In genomic region chr2:69594341-69594740, GRCh38 we compare ENCODE assay signal across 19 cellular contexts. TPM values are rescaled to one million over a fixed set of nuclear protein-coding genes. Genes with fewer than 3 reads are reported as not detected.
DNase-seq lines count a peak whose midpoint lies in the region; ATAC-seq, FAIRE-seq and TF ChIP-seq lines count a peak whose summit lies in the region.
"Had no signal": no experiment of that assay in that cellular context is flagged by ENCODE, and none has a peak within 500 bp of the region (broad histone marks: within the 10 kb centered on the region; RNA-seq: fewer than 3 reads in every experiment).

No MANE protein-coding gene starts in this region.

- H3K4me1 Mint-ChIP-seq in CD4-positive, alpha-beta memory T cell: peaks cover 59 to 88% (median 78%) of the 10 kb centered on the region in 4 donors
- H3K4me1 Mint-ChIP-seq in activated T-helper 1 cell treated with anti-CD3 and anti-CD28 coated beads, Interleukin-12 subunit alpha, Interleukin-12 subunit beta, Interleukin-2, Interleukin-4 antibody, amounts not matched to agents 30 ng/mL and 10 ng/mL and 1 ng/mL, durations not matched to agents 14 hours and 24 hours and 36 hours (ENCODE audit: low read depth): peaks cover 37% of the 10 kb centered on the region
- H3K4me1 Mint-ChIP-seq in effector memory CD8-positive, alpha-beta T cell (ENCODE audit: low read depth in 2 of 2): peaks cover 43 to 55% of the 10 kb centered on the region in 2 donors

- 41 to 59% (median 45%) methylated on average over 3 of the region's 3 CpGs for WGBS in psoas muscle, 3 donors

- H3K4me3 ChIP-seq in CD4-positive, alpha-beta memory T cell (ENCODE audit: low read length in 2 of 2): no peak overlapping the region
- H3K4me3 ChIP-seq in fibroblast of lung (replicated peaks in 1 of 4; ENCODE audit: control extremely low read depth in 1 of 4, insufficient read depth in 1 of 4, low read depth in 3 of 4, low read length in 4 of 4) (no peak overlapping the region), psoas muscle (peak overlapping the region; percentile 14)
- H3K4me3 ChIP-seq: adrenal gland, BLaER1, SJCRH30, smooth muscle cell had no signal

- H3K27me3 ChIP-seq in CD4-positive, alpha-beta memory T cell (ENCODE audit: insufficient read depth, low read length): no peaks in the 10 kb centered on the region
- H3K27me3 ChIP-seq in fibroblast of lung (ENCODE audit: control insufficient read depth, insufficient read depth, low read length) (no peaks in the 10 kb centered on the region), psoas muscle (ENCODE audit: insufficient read depth in 3 of 3, low read length in 2 of 3) (no peaks in the 10 kb centered on the region)
- H3K27me3 ChIP-seq: adrenal gland, BLaER1, SJCRH30 had no signal

- H4K20me1 ChIP-seq in fibroblast of lung (ENCODE audit: control insufficient read depth, extremely low read depth, insufficient read depth, low read length): no peaks in the 10 kb centered on the region
- H4K20me1 ChIP-seq: BLaER1 had no signal

- peaks cover 3 to 33% of the 10 kb centered on the region in 2 donors for H3K36me3 Mint-ChIP-seq in CD4-positive, alpha-beta memory T cell
- H3K36me3 Mint-ChIP-seq in activated T-helper 1 cell treated with anti-CD3 and anti-CD28 coated beads, Interleukin-12 subunit alpha, Interleukin-12 subunit beta, Interleukin-2, Interleukin-4 antibody, amounts not matched to agents 30 ng/mL and 10 ng/mL and 1 ng/mL, durations not matched to agents 14 hours and 24 hours and 36 hours (ENCODE audit: low read depth): peaks cover 6% of the 10 kb centered on the region
- H3K36me3 Mint-ChIP-seq in effector memory CD8-positive, alpha-beta T cell (ENCODE audit: insufficient read depth): peaks cover 19% of the 10 kb centered on the region

- no peak for FAIRE-seq in GM12892 (lab: Jason Lieb, UNC)
- FAIRE-seq: G401.6 had no signal

- no peaks in the 10 kb centered on the region for H3K9me3 Mint-ChIP-seq in CD4-positive, alpha-beta memory T cell
- H3K9me3 Mint-ChIP-seq in activated T-helper 1 cell treated with anti-CD3 and anti-CD28 coated beads, Interleukin-12 subunit alpha, Interleukin-12 subunit beta, Interleukin-2, Interleukin-4 antibody, amounts not matched to agents 30 ng/mL and 10 ng/mL and 1 ng/mL, durations not matched to agents 14 hours and 24 hours and 36 hours: no peaks in the 10 kb centered on the region
- H3K9me3 Mint-ChIP-seq in effector memory CD8-positive, alpha-beta T cell: no peaks in the 10 kb centered on the region
- H3K9me3 Mint-ChIP-seq: activated B cell treated with CpG ODN at 0.5 μM for 24 hours had no signal

- no peaks in the 10 kb centered on the region for H3K27me3 Mint-ChIP-seq in CD4-positive, alpha-beta memory T cell
- no peaks in the 10 kb centered on the region for H3K27me3 Mint-ChIP-seq in activated T-helper 1 cell treated with anti-CD3 and anti-CD28 coated beads, Interleukin-12 subunit alpha, Interleukin-12 subunit beta, Interleukin-2, Interleukin-4 antibody, amounts not matched to agents 30 ng/mL and 10 ng/mL and 1 ng/mL, durations not matched to agents 14 hours and 24 hours and 36 hours (ENCODE audit: insufficient read depth)
- H3K27me3 Mint-ChIP-seq in effector memory CD8-positive, alpha-beta T cell: no peaks in the 10 kb centered on the region

- POLR2A ChIA-PET in CD4-positive, alpha-beta memory T cell (lab: Charles Lee; ENCODE audit: partially characterized antibody): interaction anchor here (1.2 kb wide), 1 partner anchor 51 kb away, joined by 5 read pairs; no protein-coding TSS in a partner anchor

- TF ChIP-seq CTCF in fibroblast of lung (conservative IDR thresholded peaks at IDR 0.05 in 1 of 2, IDR thresholded peaks at IDR 0.05 in 1 of 2; ENCODE audit: low read depth in 1 of 2, low read length in 2 of 2) (no peak), psoas muscle (IDR thresholded peaks at IDR 0.05) (no peak)

- intact Hi-C loops in CD4-positive, alpha-beta memory T cell (cut with micrococcal nuclease): loop anchor here (1.0 kb wide), 1 partner anchor 11 kb away; no protein-coding TSS in a partner anchor
- intact Hi-C loops in psoas muscle (cut with DNase I): no loop called here
- intact Hi-C loops in activated T-helper 1 cell treated with anti-CD3 and anti-CD28 coated beads, Interleukin-12 subunit alpha, Interleukin-12 subunit beta, Interleukin-2, Interleukin-4 antibody, amounts not matched to agents 30 ng/mL and 10 ng/mL and 1 ng/mL, durations not matched to agents 14 hours and 24 hours and 36 hours (cut with micrococcal nuclease): no loop called here

- no peak for DNase-seq in CD4-positive, alpha-beta memory T cell
- peak; percentile 55 for DNase-seq in M059J (ENCODE audit: low read depth)
- DNase-seq in fibroblast of lung (ENCODE audit: low read depth in 2 of 2): peak; percentile 61 to 69
- DNase-seq in psoas muscle: no peak
- DNase-seq in activated T-helper 1 cell treated with anti-CD3 and anti-CD28 coated beads, Interleukin-12 subunit alpha, Interleukin-12 subunit beta, Interleukin-2, Interleukin-4 antibody, amounts not matched to agents 30 ng/mL and 10 ng/mL and 1 ng/mL, durations not matched to agents 14 hours and 24 hours and 36 hours (ENCODE audit: low spot score): no peak
- DNase-seq in GM12892 (ENCODE audit: insufficient read length): no peak
- no peak for DNase-seq in effector memory CD8-positive, alpha-beta T cell
- DNase-seq: activated B cell treated with CpG ODN at 0.5 μM for 24 hours; effector memory CD4-positive, alpha-beta T cell; foreskin melanocyte; NCI-H748 treated with DMSO at 0.1 percent for 48 hours; SJCRH30; T-helper 2 cell had no signal

- ATAC-seq in psoas muscle: peak; percentile 78 to 86 (median 85)
- no peak for ATAC-seq in effector memory CD8-positive, alpha-beta T cell (replicated peaks)

- no peak overlapping the region for H3K9ac ChIP-seq in fibroblast of lung (ENCODE audit: insufficient read depth, low read length)
- H3K9ac ChIP-seq: BLaER1, KMS-11, parathyroid adenoma had no signal

- H3K79me2 ChIP-seq in fibroblast of lung (ENCODE audit: control insufficient read depth, insufficient read depth, low read length): peaks cover 51% of the 10 kb centered on the region

- TF ChIP-seq POLR2A in GM12892 (IDR thresholded peaks at IDR 0.05; ENCODE audit: low read depth, low read length): no peak

- peak overlapping the region in 4 of 7 donors; percentile 6 to 62 (median 30) for H3K27ac Mint-ChIP-seq in CD4-positive, alpha-beta memory T cell
- H3K27ac Mint-ChIP-seq in activated T-helper 1 cell treated with anti-CD3 and anti-CD28 coated beads, Interleukin-12 subunit alpha, Interleukin-12 subunit beta, Interleukin-2, Interleukin-4 antibody, amounts not matched to agents 30 ng/mL and 10 ng/mL and 1 ng/mL, durations not matched to agents 14 hours and 24 hours and 36 hours: no peak overlapping the region
- H3K27ac Mint-ChIP-seq in effector memory CD8-positive, alpha-beta T cell: peak overlapping the region in 1 of 2 donors; percentile 48
- H3K27ac Mint-ChIP-seq: activated B cell treated with CpG ODN at 0.5 μM for 24 hours had no signal

- CTCF ChIA-PET in CD4-positive, alpha-beta memory T cell (lab: Charles Lee; ENCODE audit: partially characterized antibody): interaction anchor here (0.7 to 2.0 kb wide), 5 partner anchors 25 to 120 kb away, joined by 3 to 5 read pairs (median 3); no protein-coding TSS in a partner anchor

- H3K4me3 Mint-ChIP-seq in CD4-positive, alpha-beta memory T cell: peak overlapping the region in 1 of 8 donors; percentile 4
- no peak overlapping the region for H3K4me3 Mint-ChIP-seq in activated T-helper 1 cell treated with anti-CD3 and anti-CD28 coated beads, Interleukin-12 subunit alpha, Interleukin-12 subunit beta, Interleukin-2, Interleukin-4 antibody, amounts not matched to agents 30 ng/mL and 10 ng/mL and 1 ng/mL, durations not matched to agents 14 hours and 24 hours and 36 hours
- H3K4me3 Mint-ChIP-seq in effector memory CD8-positive, alpha-beta T cell: no peak overlapping the region
- H3K4me3 Mint-ChIP-seq: activated B cell treated with CpG ODN at 0.5 μM for 24 hours had no signal

- H3K27ac ChIP-seq in CD4-positive, alpha-beta memory T cell (ENCODE audit: low read depth, low read length): no peak overlapping the region
- H3K27ac ChIP-seq in fibroblast of lung (ENCODE audit: insufficient read depth, low read length): no peak overlapping the region
- peak overlapping the region; percentile 66 for H3K27ac ChIP-seq in psoas muscle
- H3K27ac ChIP-seq: BLaER1, KMS-11, parathyroid adenoma, SJCRH30 had no signal

- H3K9me3 ChIP-seq in CD4-positive, alpha-beta memory T cell (ENCODE audit: control insufficient read depth in 1 of 2, low read length in 2 of 2): no peaks in the 10 kb centered on the region
- H3K9me3 ChIP-seq in fibroblast of lung (ENCODE audit: control insufficient read depth, insufficient read depth, low read depth, low read length) (no peaks in the 10 kb centered on the region), psoas muscle (no peaks in the 10 kb centered on the region)
- H3K9me3 ChIP-seq: adrenal gland, SJCRH30 had no signal

- H3K4me1 ChIP-seq in CD4-positive, alpha-beta memory T cell (ENCODE audit: insufficient read depth, low read length): peaks cover 80% of the 10 kb centered on the region
- H3K4me1 ChIP-seq in fibroblast of lung (ENCODE audit: control insufficient read depth, extremely low read depth, insufficient read depth, low read length): peaks cover 3% of the 10 kb centered on the region
- peaks cover 66% of the 10 kb centered on the region for H3K4me1 ChIP-seq in psoas muscle
- H3K4me1 ChIP-seq: SJCRH30 had no signal

- no peak overlapping the region for H3K4me2 ChIP-seq in fibroblast of lung (ENCODE audit: extremely low read depth, insufficient read depth, low read length)
- H3K4me2 ChIP-seq: BLaER1, KMS-11, smooth muscle cell had no signal

- H3K36me3 ChIP-seq in CD4-positive, alpha-beta memory T cell (ENCODE audit: insufficient read depth, low read length): no peaks in the 10 kb centered on the region
- H3K36me3 ChIP-seq in fibroblast of lung (ENCODE audit: control insufficient read depth, insufficient read depth, low read length): no peaks in the 10 kb centered on the region
- peaks cover 0 to 4% of the 10 kb centered on the region in 2 donors for H3K36me3 ChIP-seq in psoas muscle (ENCODE audit: insufficient read depth in 1 of 2, low read depth in 1 of 2)
- H3K36me3 ChIP-seq: adrenal gland, SJCRH30 had no signal

- no peak overlapping the region for H2AFZ ChIP-seq in fibroblast of lung (ENCODE audit: low read length)
- H2AFZ ChIP-seq: parathyroid adenoma had no signal

RNA-seq across cellular contexts. Expression of gene AAK1, which starts 49.2 kb away (rescaled TPM):
- total RNA-seq in CD4-positive, alpha-beta memory T cell: 100 to 1,000 TPM; 220 to 225 TPM
- 100 to 1,000 TPM in 1 of 2 donors, 10 to 100 TPM in 1; 27.6 to 129 TPM for polyA plus RNA-seq in CD4-positive, alpha-beta memory T cell
- 32.6 and 52.0 TPM in 2 replicates for total RNA-seq in M059J (2014; rRNA removed; shearing (Covaris generic))
- total RNA-seq in fibroblast of lung (21.1 and 45.7 TPM in 2 replicates), psoas muscle (10 to 100 TPM; 52.5 to 95.2 (median 65.0) TPM)
- polyA plus RNA-seq in fibroblast of lung (43.5 and 49.1 TPM in 2 replicates), psoas muscle (10 to 100 TPM in 2 of 3 donors, 1 to 10 TPM in 1; 7.8 to 21.9 (median 14.7) TPM)
- 31.3 and 38.4 TPM in 2 replicates for polyA plus RNA-seq in fibroblast of lung (2012)
- 71.8 and 72.8 TPM in 2 replicates for polyA minus RNA-seq in fibroblast of lung (ENCODE audit: low replicate concordance)
- total RNA-seq in activated T-helper 1 cell treated with anti-CD3 and anti-CD28 coated beads, Interleukin-12 subunit alpha, Interleukin-12 subunit beta, Interleukin-2, Interleukin-4 antibody, amounts not matched to agents 30 ng/mL and 10 ng/mL and 1 ng/mL, durations not matched to agents 14 hours and 24 hours and 36 hours: 89.2 and 94.0 TPM in 2 replicates
- 8.8 TPM for polyA plus RNA-seq in GM12892 (2012; ENCODE audit: missing spikeins)

Comparison
In these comparisons a context has a peak if more than half of its experiments do, and no peak if none do; other contexts are left out.
1. DNase-seq: peak in M059J (single experiment) and fibroblast of lung (2 of 2); none in CD4-positive, alpha-beta memory T cell (0 of 5), psoas muscle (0 of 2), activated T-helper 1 cell treated with anti-CD3 and anti-CD28 coated beads, Interleukin-12 subunit alpha, Interleukin-12 subunit beta, Interleukin-2, Interleukin-4 antibody, amounts not matched to agents 30 ng/mL and 10 ng/mL and 1 ng/mL, durations not matched to agents 14 hours and 24 hours and 36 hours (single experiment), GM12892 (single experiment) and effector memory CD8-positive, alpha-beta T cell (0 of 3).